Comparison of ENCODE assay signal across 11 cellular contexts in genomic region chr2:42905341-42906114, GRCh38.
DNase-seq lines count a peak whose midpoint lies in the region; ATAC-seq and TF ChIP-seq lines count a peak whose summit lies in the region.
"Had no signal": no experiment of that assay in that cellular context is flagged by ENCODE, and none has a peak within 500 bp of the region (broad histone marks: within the 10 kb centered on the region; RNA-seq: fewer than 3 reads in every experiment).

No MANE protein-coding gene starts in this region.

- no peaks in the 10 kb centered on the region for H3K9me3 ChIP-seq in SK-N-MC (ENCODE audit: low read depth, low read length)

- CTCF ChIA-PET in Calu3 (lab: Charles Lee): interaction anchor here (1.3 kb wide), 1 partner anchor 9 kb away, joined by 4 read pairs; no protein-coding TSS in a partner anchor

- BruUV-seq in Calu3 (replicated peaks; lab: Mats Ljungman, UMichigan): no TSS peak

- H3K27me3 Mint-ChIP-seq in Calu3 (ENCODE audit: unreplicated experiment) (no peaks in the 10 kb centered on the region), progenitor cell of endocrine pancreas (peaks cover 9% of the 10 kb centered on the region)

- no peaks in the 10 kb centered on the region for H3K36me3 ChIP-seq in SK-N-MC (ENCODE audit: insufficient read depth, low read length)

- no peak overlapping the region for H3K4me3 Mint-ChIP-seq in Calu3 (ENCODE audit: low read depth, unreplicated experiment)
- no peak overlapping the region for H3K4me3 Mint-ChIP-seq in progenitor cell of endocrine pancreas (ENCODE audit: low read depth)

- peaks cover 18% of the 10 kb centered on the region for H3K4me1 Mint-ChIP-seq in Calu3 (ENCODE audit: low read depth, unreplicated experiment)
- peaks cover 28% of the 10 kb centered on the region for H3K4me1 Mint-ChIP-seq in progenitor cell of endocrine pancreas (ENCODE audit: low read depth)

- ATAC-seq in Right ventricle myocardium superior (ENCODE audit: poor library complexity) (no peak), GM19035 (IDR thresholded peaks at IDR 0.05; ENCODE audit: unreplicated experiment) (no peak)

- H3K9me3 Mint-ChIP-seq in Calu3 (ENCODE audit: low read depth, unreplicated experiment): no peaks in the 10 kb centered on the region
- no peaks in the 10 kb centered on the region for H3K9me3 Mint-ChIP-seq in progenitor cell of endocrine pancreas (ENCODE audit: low read depth)

- DNase-seq in Calu3 (no peak), SK-N-MC (ENCODE audit: low read depth, low spot score) (no peak), Right ventricle myocardium superior (peak; percentile 58), progenitor cell of endocrine pancreas (ENCODE audit: low spot score, unreplicated experiment) (no peak), activated gamma-delta T cell treated with Interleukin-2 at 50 U/mL for 16 hours (no peak), SIG-M5 treated with dmso at 0.1 percent for 504 hours (lab: John Stamatoyannopoulos, UW; ENCODE audit: unreplicated experiment) (no peak)
- no peak for DNase-seq in stimulated activated CD8-positive, alpha-beta memory T cell treated with anti-CD3 and anti-CD28 coated beads, Interleukin-4, amount 100 ng/mL, for 48 hours
- DNase-seq: DMS153, PC-3 had no signal

- H3K9ac ChIP-seq in SK-N-MC (ENCODE audit: insufficient read length): no peak overlapping the region

- H3K27ac Mint-ChIP-seq in Calu3 (ENCODE audit: unreplicated experiment) (peak overlapping the region; percentile 59), progenitor cell of endocrine pancreas (peak overlapping the region; percentile 35)

- H3K27ac ChIP-seq in SK-N-MC: no peak overlapping the region
- H3K27ac ChIP-seq: epithelial cell of prostate had no signal

- TF ChIP-seq CTCF in Calu3 (IDR thresholded peaks at IDR 0.05; ENCODE audit: unreplicated experiment): no peak
- TF ChIP-seq CTCF in progenitor cell of endocrine pancreas (IDR thresholded peaks at IDR 0.05; ENCODE audit: unreplicated experiment): peak; percentile 17

- H3K36me3 Mint-ChIP-seq in Calu3 (ENCODE audit: insufficient read depth, unreplicated experiment) (no peaks in the 10 kb centered on the region), progenitor cell of endocrine pancreas (ENCODE audit: insufficient read depth) (no peaks in the 10 kb centered on the region)

- intact Hi-C loops in Calu3 (cut with micrococcal nuclease; ENCODE audit: unreplicated experiment) (no loop called here), Right ventricle myocardium superior (cut with DNase I) (no loop called here)

- H3K4me3 ChIP-seq in SK-N-MC: peak overlapping the region; percentile 35; the same call in 1 of the 2 replicates
